12 cellular contexts compared by ENCODE assay signal in genomic region chr13:50990050-50990449, GRCh38.
"Had no signal": no experiment of that assay in that cellular context is flagged by ENCODE, and none has a peak within 500 bp of the region (broad histone marks: within the 10 kb centered on the region; RNA-seq: fewer than 3 reads in every experiment).

No MANE protein-coding gene starts in this region.

- H3K27me3 Mint-ChIP-seq: activated naive CD8-positive, alpha-beta T cell treated with anti-CD3 and anti-CD28 coated beads, Interleukin-2, amount 50 U/mL, for 24 hours; stimulated activated naive CD8-positive, alpha-beta T cell treated with anti-CD3 and anti-CD28 coated beads, Interleukin-15, amount 100 ng/mL, for 72 hours had no signal

- ATAC-seq: activated naive CD8-positive, alpha-beta T cell treated with anti-CD3 and anti-CD28 coated beads, Interleukin-2, amount 50 U/mL, for 24 hours; gastroesophageal sphincter; stimulated activated naive CD8-positive, alpha-beta T cell treated with anti-CD3 and anti-CD28 coated beads, Interleukin-15, amount 100 ng/mL, for 72 hours had no signal

- H3K27ac ChIP-seq: neutrophil, right atrium auricular region had no signal

- H3K27me3 ChIP-seq: ascending aorta, gastroesophageal sphincter, neutrophil, right atrium auricular region, testis had no signal

- H3K36me3 ChIP-seq: ascending aorta, gastroesophageal sphincter, neutrophil, right atrium auricular region had no signal

- FAIRE-seq: endothelial cell of umbilical vein had no signal

- H3K4me3 ChIP-seq: right atrium auricular region, skin epidermis, testis had no signal

- DNase-seq: activated CD4-positive, alpha-beta T cell treated with anti-CD3 and anti-CD28 coated beads for 1 hour; activated naive CD4-positive, alpha-beta T cell treated with Interleukin-2 at 50 U/mL for 16 hours; activated naive CD8-positive, alpha-beta T cell treated with anti-CD3 and anti-CD28 coated beads, Interleukin-2, amount 50 U/mL, for 24 hours; stimulated activated CD4-positive, alpha-beta T cell treated with anti-CD3 and anti-CD28 coated beads, Interleukin-4, amount 100 ng/mL, for 4 hours; stimulated activated naive CD8-positive, alpha-beta T cell treated with anti-CD3 and anti-CD28 coated beads, Interleukin-15, amount 100 ng/mL, for 72 hours had no signal

- H3K27ac Mint-ChIP-seq: activated naive CD8-positive, alpha-beta T cell treated with anti-CD3 and anti-CD28 coated beads, Interleukin-2, amount 50 U/mL, for 24 hours had no signal

- H3K4me3 Mint-ChIP-seq: activated naive CD8-positive, alpha-beta T cell treated with anti-CD3 and anti-CD28 coated beads, Interleukin-2, amount 50 U/mL, for 24 hours; stimulated activated naive CD8-positive, alpha-beta T cell treated with anti-CD3 and anti-CD28 coated beads, Interleukin-15, amount 100 ng/mL, for 72 hours had no signal

- H3K9me3 ChIP-seq: ascending aorta, gastroesophageal sphincter, neutrophil, right atrium auricular region, testis had no signal
